1 cellular context compared by ENCODE assay signal in the genomic region with DNA sequence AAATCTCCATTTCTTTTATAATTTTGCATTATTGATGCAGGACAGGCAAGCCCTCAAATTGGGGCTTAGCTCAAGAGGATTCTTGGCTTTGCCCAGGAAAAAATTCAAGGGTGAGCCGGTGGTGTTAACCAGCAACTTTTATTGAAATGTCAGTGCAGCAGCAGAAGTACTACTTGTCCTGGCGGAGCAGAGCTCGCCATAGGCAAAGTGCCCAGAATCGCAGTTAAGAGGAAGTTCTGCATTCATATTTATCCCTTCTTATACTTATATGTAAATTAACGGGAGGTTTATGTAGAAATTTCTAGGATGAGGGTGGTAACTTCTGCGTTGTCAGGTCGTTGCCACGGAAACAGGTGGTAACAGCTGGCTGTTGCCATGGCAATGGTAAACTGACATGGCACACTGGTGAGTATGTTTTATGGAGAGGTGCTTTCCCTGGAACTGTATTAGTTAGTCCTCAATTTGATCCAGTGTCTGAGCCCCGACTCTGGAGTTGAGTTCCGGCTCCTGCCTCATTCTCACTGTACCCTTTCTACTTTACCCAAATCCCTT.
TF ChIP-seq lines count a peak whose summit lies in the region.

No MANE protein-coding gene starts in this region.

TF ChIP-seq in IMR-90, 13 proteins besides CTCF, POLR2A, EP300 and RAD21:
- TF ChIP-seq MAFK (IDR thresholded peaks at IDR 0.05; ENCODE audit: low read depth, low read length): no peak
- TF ChIP-seq MXI1 (IDR thresholded peaks at IDR 0.05; ENCODE audit: borderline replicate concordance, low read depth, low read length): no peak
- no peak for TF ChIP-seq CHD1 (IDR thresholded peaks at IDR 0.05; ENCODE audit: low read depth, low read length)
- no peak for TF ChIP-seq RCOR1 (IDR thresholded peaks at IDR 0.05; ENCODE audit: insufficient replicate concordance, low read length)
- TF ChIP-seq SMC3 (IDR thresholded peaks at IDR 0.05; ENCODE audit: low read depth, low read length): no peak
- TF ChIP-seq RFX5 (IDR thresholded peaks at IDR 0.05; ENCODE audit: low read depth, low read length): no peak
- no peak for TF ChIP-seq MAZ (IDR thresholded peaks at IDR 0.05; ENCODE audit: borderline replicate concordance, low read depth, low read length)
- no peak for TF ChIP-seq FOS (IDR thresholded peaks at IDR 0.05; ENCODE audit: low read depth, low read length)
- no peak for TF ChIP-seq ELK1 (IDR thresholded peaks at IDR 0.05; ENCODE audit: borderline replicate concordance, low read depth, low read length)
- TF ChIP-seq BHLHE40 (IDR thresholded peaks at IDR 0.05; ENCODE audit: low read depth, low read length): no peak
TF ChIP-seq in IMR-90: peak in this region for 0.
